In the genomic region with DNA sequence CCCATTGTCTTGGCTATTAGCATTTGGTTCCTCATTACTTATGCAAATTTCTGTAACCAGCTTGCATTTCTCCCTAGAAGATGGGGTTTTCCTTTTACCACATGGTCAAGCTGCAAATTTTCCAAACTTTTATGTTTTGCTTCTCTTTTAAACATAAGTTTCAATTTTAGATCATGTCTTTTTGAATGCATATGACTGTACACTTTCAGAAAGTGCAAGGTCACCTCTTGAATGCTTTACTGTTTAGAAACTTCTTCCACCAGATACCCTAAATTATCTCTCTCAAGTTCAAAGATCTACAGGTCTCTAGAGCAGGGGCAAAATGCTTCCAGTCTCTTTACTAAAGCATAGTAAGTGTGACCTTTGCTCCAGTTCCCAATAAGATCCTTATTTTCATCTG, we compare ENCODE assay signal across 8 cellular contexts.
"Had no signal": no experiment of that assay in that cellular context is flagged by ENCODE, and none has a peak within 500 bp of the region (broad histone marks: within the 10 kb centered on the region; RNA-seq: fewer than 3 reads in every experiment).

No MANE protein-coding gene starts in this region.

- H3K4me3 ChIP-seq: K562 had no signal

- H3K4me2 ChIP-seq: KMS-11 had no signal

- H3K9ac ChIP-seq: KMS-11 had no signal

- ATAC-seq: HepG2, K562 had no signal

- H3K27ac ChIP-seq: HL-60, KMS-11 had no signal

- FAIRE-seq: HepG2, HTR-8/SVneo, K562 had no signal

- DNase-seq: IMR-90, KBM-7, KG1 had no signal
